ENCODE assay signal across 21 cellular contexts in the genomic region with DNA sequence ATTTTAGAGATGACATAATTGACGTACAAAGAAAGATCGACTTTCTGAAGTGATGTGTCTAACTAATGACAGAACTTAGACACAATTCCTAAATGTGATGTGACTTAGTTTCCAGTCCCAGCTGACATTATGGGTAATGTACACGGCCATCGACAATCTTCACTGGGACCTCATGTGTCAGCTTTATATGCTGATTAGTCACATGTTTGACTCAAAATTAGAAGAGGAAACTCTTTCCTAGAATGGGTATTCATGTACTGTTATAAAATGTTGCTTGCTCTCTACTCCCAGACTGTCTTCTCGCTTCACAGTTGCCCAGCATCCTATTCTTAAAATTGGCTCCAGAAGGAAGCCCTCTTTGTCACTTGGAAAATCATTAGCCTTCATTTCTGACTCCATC.
DNase-seq lines count a peak whose midpoint lies in the region; ATAC-seq and TF ChIP-seq lines count a peak whose summit lies in the region.
"Had no signal": no experiment of that assay in that cellular context is flagged by ENCODE, and none has a peak within 500 bp of the region (broad histone marks: within the 10 kb centered on the region; RNA-seq: fewer than 3 reads in every experiment).

No MANE protein-coding gene starts in this region.

- no peak overlapping the region for H3K18ac ChIP-seq in IMR-90 (ENCODE audit: low read depth, low read length)

- H3K23ac ChIP-seq in IMR-90 (ENCODE audit: low read depth, low read length) = no peak overlapping the region

- peak overlapping the region; percentile 47; the same call in 1 of the 2 replicates for H4K91ac ChIP-seq in IMR-90 (ENCODE audit: insufficient read depth, low read depth, low read length)

- no peaks in the 10 kb centered on the region for H3K36me3 ChIP-seq in IMR-90 (ENCODE audit: control insufficient read depth, insufficient read depth, low read length)

- no TSS peak for BruUV-seq in IMR-90 (replicated peaks; lab: Mats Ljungman, UMichigan)

- dilution Hi-C loops in IMR-90 (cut with HindIII; ENCODE audit: low sequenced_read_pairs, unreplicated experiment) = no loop called here

- in situ Hi-C loops in IMR-90 (cut with MboI; ENCODE audit: low sequenced_read_pairs) = no loop called here

- H3K4me3 Mint-ChIP-seq in activated naive CD4-positive, alpha-beta T cell treated with anti-CD3 and anti-CD28 coated beads for 36 hours = no peak overlapping the region
- no peak overlapping the region for H3K4me3 Mint-ChIP-seq in central memory CD8-positive, alpha-beta T cell
- H3K4me3 Mint-ChIP-seq: CD14-positive monocyte, H9 had no signal

- H3K9me3 Mint-ChIP-seq in activated naive CD4-positive, alpha-beta T cell treated with anti-CD3 and anti-CD28 coated beads for 36 hours = peaks cover 12% of the 10 kb centered on the region
- no peaks in the 10 kb centered on the region for H3K9me3 Mint-ChIP-seq in central memory CD8-positive, alpha-beta T cell

- no peaks in the 10 kb centered on the region for H4K20me1 ChIP-seq in IMR-90 (ENCODE audit: insufficient read depth, low read length)

- no peak overlapping the region for H2AFZ ChIP-seq in IMR-90 (replicated peaks; ENCODE audit: low read length, poor library complexity)

- no peak overlapping the region for H2BK20ac ChIP-seq in IMR-90 (ENCODE audit: low read depth, low read length)

- no peaks in the 10 kb centered on the region for H3K27me3 Mint-ChIP-seq in activated naive CD4-positive, alpha-beta T cell treated with anti-CD3 and anti-CD28 coated beads for 36 hours (ENCODE audit: low read depth)
- H3K27me3 Mint-ChIP-seq in central memory CD8-positive, alpha-beta T cell = no peaks in the 10 kb centered on the region

- H3K27me3 ChIP-seq in IMR-90 (ENCODE audit: control insufficient read depth, insufficient read depth, low read length) = no peaks in the 10 kb centered on the region

- TF ChIP-seq POLR2A in IMR-90 (IDR thresholded peaks at IDR 0.05; ENCODE audit: low read depth, low read length) = no peak

- no peak overlapping the region for H3K9ac ChIP-seq in IMR-90 (ENCODE audit: low read depth, low read length)

- no peak for DNase-seq in activated CD4-positive, CD25-positive, alpha-beta regulatory T cell (lab: John Stamatoyannopoulos, UW)
- no peak for DNase-seq in activated naive CD4-positive, alpha-beta T cell treated with anti-CD3 and anti-CD28 coated beads for 36 hours
- DNase-seq in activated naive CD4-positive, alpha-beta T cell treated with Interleukin-2 at 50 U/mL for 16 hours = no peak
- DNase-seq in IMR-90 (no peak), iPS-NIHi7 (ENCODE audit: extremely low spot score) (no peak), NCI-H1436 (lab: John Stamatoyannopoulos, UW) (no peak)
- DNase-seq in central memory CD8-positive, alpha-beta T cell (ENCODE audit: low spot score in 2 of 2) = no peak
- DNase-seq: Caco-2, DMS153, GF-D8, H9, KG1, MV-4-11, NCI-H187, NCI-H2107, NCI-H510A treated with DMSO at 0.1 percent for 48 hours, NCI-H774 had no signal

- peaks cover 35% of the 10 kb centered on the region for H3K36me3 Mint-ChIP-seq in activated naive CD4-positive, alpha-beta T cell treated with anti-CD3 and anti-CD28 coated beads for 36 hours (ENCODE audit: low read depth)
- peaks cover 6% of the 10 kb centered on the region for H3K36me3 Mint-ChIP-seq in central memory CD8-positive, alpha-beta T cell (ENCODE audit: insufficient read depth)
- H3K36me3 Mint-ChIP-seq: CD14-positive monocyte had no signal

- H2AK9ac ChIP-seq in IMR-90 (replicated peaks; ENCODE audit: low read depth, low read length, poor library complexity) = no peak overlapping the region

- H3K27ac ChIP-seq in IMR-90 (ENCODE audit: insufficient read depth, low read length) = no peak overlapping the region
- H3K27ac ChIP-seq: 22Rv1 had no signal

- no peak overlapping the region for H3K4me3 ChIP-seq in IMR-90 (ENCODE audit: insufficient read depth, low read depth, low read length)

- no peak overlapping the region for H4K5ac ChIP-seq in IMR-90 (ENCODE audit: low read depth, low read length)

- no peaks in the 10 kb centered on the region for H3K9me1 ChIP-seq in IMR-90 (ENCODE audit: insufficient read depth, low read length)

- H4K8ac ChIP-seq in IMR-90 (ENCODE audit: low read depth in 2 of 2, low read length in 2 of 2) = no peak overlapping the region

- H3K14ac ChIP-seq in IMR-90 (replicated peaks; ENCODE audit: low read depth, low read length) = no peak overlapping the region

- peak overlapping the region; percentile 54 for H3K27ac Mint-ChIP-seq in activated naive CD4-positive, alpha-beta T cell treated with anti-CD3 and anti-CD28 coated beads for 36 hours
- peak overlapping the region; percentile 13 for H3K27ac Mint-ChIP-seq in central memory CD8-positive, alpha-beta T cell (ENCODE audit: low read depth)
- H3K27ac Mint-ChIP-seq: CD14-positive monocyte, H9 had no signal

- WGBS in IMR-90 (ENCODE audit: extremely low coverage in 2 of 2, insufficient read length in 1 of 2), 2 experiments = no CpG with 5 or more reads among the region's 5 CpGs

- H2BK15ac ChIP-seq in IMR-90 (ENCODE audit: low read depth, low read length) = peak overlapping the region; percentile 27; the same call in 1 of the 3 replicates

- no peaks in the 10 kb centered on the region for H3K4me1 ChIP-seq in IMR-90 (ENCODE audit: control insufficient read depth, insufficient read depth, low read length)
- H3K4me1 ChIP-seq: Caco-2 had no signal

- TF ChIP-seq RAD21 in IMR-90 (IDR thresholded peaks at IDR 0.05; ENCODE audit: low read length) = no peak

- H3K4ac ChIP-seq in IMR-90 (ENCODE audit: low read depth, low read length) = no peak overlapping the region

- H3K4me1 Mint-ChIP-seq in activated naive CD4-positive, alpha-beta T cell treated with anti-CD3 and anti-CD28 coated beads for 36 hours (ENCODE audit: low read depth) = peaks cover 62% of the 10 kb centered on the region
- H3K4me1 Mint-ChIP-seq in central memory CD8-positive, alpha-beta T cell = peaks cover 39% of the 10 kb centered on the region
- H3K4me1 Mint-ChIP-seq: CD14-positive monocyte, H9 had no signal

- no peak overlapping the region for H2BK5ac ChIP-seq in IMR-90 (ENCODE audit: low read depth, low read length, poor library complexity, severe bottlenecking)

- TF ChIP-seq CTCF in IMR-90 (conservative IDR thresholded peaks at IDR 0.05; ENCODE audit: low read depth, low read length) = no peak

- H3K79me1 ChIP-seq in IMR-90 (ENCODE audit: low read depth in 1 of 2, low read length in 2 of 2) = no peaks in the 10 kb centered on the region

- H3K9me3 ChIP-seq in IMR-90 (ENCODE audit: control insufficient read depth, insufficient read depth, low read length) = no peaks in the 10 kb centered on the region
- H3K9me3 ChIP-seq: Caco-2 had no signal

- H2AK5ac ChIP-seq in IMR-90 (ENCODE audit: low read depth, low read length) = no peak overlapping the region; the same call in 1 of the 2 replicates

- no peak overlapping the region for H3K4me2 ChIP-seq in IMR-90 (ENCODE audit: low read depth, low read length)

- CTCF ChIA-PET in activated naive CD4-positive, alpha-beta T cell treated with anti-CD3 and anti-CD28 coated beads for 36 hours (lab: Charles Lee) = interaction anchor here (1.0 to 1.3 kb wide), 3 partner anchors 8 to 63 kb away, joined by 3 to 4 read pairs (median 3); no protein-coding TSS in a partner anchor
- CTCF ChIA-PET in IMR-90 (lab: Yijun Ruan, JAX) = interaction anchor here (0.6 kb wide), 1 partner anchor 163 kb away, joined by 3 read pairs; no protein-coding TSS in a partner anchor

- 0 out of 2 replicates have a peak overlapping the region, but pooled peaks have one; percentile 11 for H2BK120ac ChIP-seq in IMR-90 (ENCODE audit: low read depth, low read length)

- POLR2A ChIA-PET in IMR-90 (lab: Charles Lee; ENCODE audit: unreplicated experiment) = no interaction called here

- no peak overlapping the region for H3K56ac ChIP-seq in IMR-90 (ENCODE audit: extremely low read depth, insufficient read depth, low read length)

- intact Hi-C loops in activated naive CD4-positive, alpha-beta T cell treated with anti-CD3 and anti-CD28 coated beads for 36 hours (cut with micrococcal nuclease) = no loop called here
- intact Hi-C loops in IMR-90 (cut with micrococcal nuclease) = no loop called here

- peak; percentile 47 to 79 for ATAC-seq in activated CD4-positive, CD25-positive, alpha-beta regulatory T cell treated with anti-CD3 and anti-CD28 coated beads, Interleukin-2, amount 50 U/mL, for 24 hours
- no peak for ATAC-seq in IMR-90 (ENCODE audit: low read depth)
- no peak for ATAC-seq in central memory CD8-positive, alpha-beta T cell (replicated peaks; ENCODE audit: extremely low read depth, poor library complexity, severe bottlenecking)
- ATAC-seq: HepG2 had no signal

TF ChIP-seq in IMR-90, 13 proteins besides CTCF, POLR2A, EP300 and RAD21 (continues in another document):
- TF ChIP-seq CHD1 (IDR thresholded peaks at IDR 0.05; ENCODE audit: low read depth, low read length) (no peak), FOS (IDR thresholded peaks at IDR 0.05; ENCODE audit: low read depth, low read length) (no peak), NFE2L2 (IDR thresholded peaks at IDR 0.05; ENCODE audit: low read depth, low read length) (no peak), RCOR1 (IDR thresholded peaks at IDR 0.05; ENCODE audit: insufficient replicate concordance, low read length) (no peak), CEBPB (IDR thresholded peaks at IDR 0.05; ENCODE audit: low read depth, low read length) (no peak), ELK1 (IDR thresholded peaks at IDR 0.05; ENCODE audit: borderline replicate concordance, low read depth, low read length) (no peak), RFX5 (IDR thresholded peaks at IDR 0.05; ENCODE audit: low read depth, low read length) (no peak), MAZ (IDR thresholded peaks at IDR 0.05; ENCODE audit: borderline replicate concordance, low read depth, low read length) (no peak), MXI1 (IDR thresholded peaks at IDR 0.05; ENCODE audit: borderline replicate concordance, low read depth, low read length) (no peak)
- TF ChIP-seq, protein P1, sequence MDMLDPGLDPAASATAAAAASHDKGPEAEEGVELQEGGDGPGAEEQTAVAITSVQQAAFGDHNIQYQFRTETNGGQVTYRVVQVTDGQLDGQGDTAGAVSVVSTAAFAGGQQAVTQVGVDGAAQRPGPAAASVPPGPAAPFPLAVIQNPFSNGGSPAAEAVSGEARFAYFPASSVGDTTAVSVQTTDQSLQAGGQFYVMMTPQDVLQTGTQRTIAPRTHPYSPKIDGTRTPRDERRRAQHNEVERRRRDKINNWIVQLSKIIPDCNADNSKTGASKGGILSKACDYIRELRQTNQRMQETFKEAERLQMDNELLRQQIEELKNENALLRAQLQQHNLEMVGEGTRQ (IDR thresholded peaks at IDR 0.05; ENCODE audit: low read depth, low read length) = no peak

Comparison
In these comparisons a context has a peak if more than half of its experiments do, and no peak if none do; other contexts are left out.
1. ATAC-seq: peak in activated CD4-positive, CD25-positive, alpha-beta regulatory T cell treated with anti-CD3 and anti-CD28 coated beads, Interleukin-2, amount 50 U/mL, for 24 hours (2 of 2); none in IMR-90 (single experiment) and central memory CD8-positive, alpha-beta T cell (single experiment).